In genomic region chr2:42138163-42139016, GRCh38 we compare ENCODE assay signal across 9 cellular contexts. TPM values are rescaled to one million over a fixed set of nuclear protein-coding genes. Genes with fewer than 3 reads are reported as not detected.
DNase-seq lines count a peak whose midpoint lies in the region; ATAC-seq, FAIRE-seq and TF ChIP-seq lines count a peak whose summit lies in the region.
"Had no signal": no experiment of that assay in that cellular context is flagged by ENCODE, and none has a peak within 500 bp of the region (broad histone marks: within the 10 kb centered on the region; RNA-seq: fewer than 3 reads in every experiment).

No MANE protein-coding gene starts in this region.

- H3K27me3 Mint-ChIP-seq in GM23338 (ENCODE audit: insufficient read depth, low read depth, poor library complexity): peaks cover 5% of the 10 kb centered on the region

- no peak for ATAC-seq in HG03039 (IDR thresholded peaks at IDR 0.05; ENCODE audit: unreplicated experiment)
- no peak for ATAC-seq in GM23338

- peaks cover 28% of the 10 kb centered on the region for H3K4me1 ChIP-seq in GM23338 (ENCODE audit: insufficient read depth)

- no peaks in the 10 kb centered on the region for H3K27me3 ChIP-seq in GM23338 (ENCODE audit: insufficient read depth)

- H3K79me2 ChIP-seq in GM23338 (replicated peaks; ENCODE audit: insufficient read depth): no peaks in the 10 kb centered on the region

- H3K9me3 Mint-ChIP-seq in GM23338: no peaks in the 10 kb centered on the region

- no peak overlapping the region for H3K27ac ChIP-seq in GM23338 (ENCODE audit: low read depth)

- TF ChIP-seq CTCF in epithelial cell of esophagus (IDR thresholded peaks at IDR 0.05; ENCODE audit: insufficient read depth, low read depth, low read length, missing control alignments) (no peak), GM23338 (conservative IDR thresholded peaks at IDR 0.05; ENCODE audit: low read depth in 2 of 2) (no peak)

- no peaks in the 10 kb centered on the region for H3F3A ChIP-seq in GM23338 (replicated peaks; ENCODE audit: low read depth)

- no peaks in the 10 kb centered on the region for H4K20me1 ChIP-seq in GM23338 (replicated peaks; ENCODE audit: insufficient read depth)

- no peak overlapping the region for H3K27ac Mint-ChIP-seq in GM23338

- no peak overlapping the region for H3K4me3 Mint-ChIP-seq in GM23338

- no peak for FAIRE-seq in frontal cortex (lab: Jason Lieb, UNC)
- FAIRE-seq: small intestine had no signal

- no peak overlapping the region for H3K4me2 ChIP-seq in GM23338

- no peaks in the 10 kb centered on the region for H3K36me3 Mint-ChIP-seq in GM23338 (ENCODE audit: low read depth)

- no peak overlapping the region for H3K4me3 ChIP-seq in epithelial cell of esophagus (ENCODE audit: low read length)
- H3K4me3 ChIP-seq in GM23338: no peak overlapping the region

- H3K9me2 ChIP-seq in GM23338 (ENCODE audit: insufficient read depth): no peaks in the 10 kb centered on the region

- peaks cover 42% of the 10 kb centered on the region for H3K4me1 Mint-ChIP-seq in GM23338

- DNase-seq in DMS79 (lab: John Stamatoyannopoulos, UW) (peak; percentile 90), NCI-H2196 (lab: John Stamatoyannopoulos, UW; ENCODE audit: unreplicated experiment) (peak; percentile 73), epithelial cell of esophagus (ENCODE audit: low read depth) (peak; percentile 71), pons (ENCODE audit: low spot score) (peak; percentile 61), HuH-7 (ENCODE audit: low spot score) (no peak), GM23338 (ENCODE audit: low spot score) (no peak), frontal cortex (ENCODE audit: low spot score in 2 of 2) (no peak)
- DNase-seq: small intestine had no signal

- H2AFZ ChIP-seq in GM23338: no peak overlapping the region

- H3K36me3 ChIP-seq in GM23338 (ENCODE audit: insufficient read depth): no peaks in the 10 kb centered on the region

TF ChIP-seq in GM23338, 12 proteins besides CTCF, POLR2A, EP300 and RAD21:
- no peak for TF ChIP-seq STAT1 (IDR thresholded peaks at IDR 0.05; ENCODE audit: unreplicated experiment)
- no peak for TF ChIP-seq ZNF331 (CRISPR knock-in tag; IDR thresholded peaks at IDR 0.05; ENCODE audit: low read depth)
- TF ChIP-seq ETS1 (IDR thresholded peaks at IDR 0.05): no peak
- no peak for TF ChIP-seq EZH2 (IDR thresholded peaks at IDR 0.05; ENCODE audit: low read depth, unreplicated experiment)
- no peak for TF ChIP-seq ZNF114 (CRISPR knock-in tag; IDR thresholded peaks at IDR 0.05)
- TF ChIP-seq NANOG (IDR thresholded peaks at IDR 0.05; ENCODE audit: borderline replicate concordance): no peak
- no peak for TF ChIP-seq CREB1 (CRISPR knock-in tag; IDR thresholded peaks at IDR 0.05; ENCODE audit: low read depth)
- TF ChIP-seq POLR2AphosphoS5 (IDR thresholded peaks at IDR 0.05; ENCODE audit: low read depth): no peak
- TF ChIP-seq EZH2phosphoT487 (IDR thresholded peaks at IDR 0.05; ENCODE audit: unreplicated experiment): no peak
- TF ChIP-seq JUNB (IDR thresholded peaks at IDR 0.05; ENCODE audit: unreplicated experiment): no peak
TF ChIP-seq in GM23338: peak in this region for 0.

RNA-seq across cellular contexts. Expression of gene EML4, which starts 30.8 kb away (rescaled TPM):
- 100 and 115 TPM in 2 replicates for total RNA-seq in GM23338 (2014; rRNA removed; shearing (Covaris generic))
- polyA plus RNA-seq in GM23338 (2016; fragmentation: Nextera tagmentation; extraction: Ambion mirVana): 55.4 and 65.3 TPM in 2 replicates
- total RNA-seq in frontal cortex: 33.8 TPM

Comparison
In these comparisons a context has a peak if more than half of its experiments do, and no peak if none do; other contexts are left out.
1. DNase-seq: peak in DMS79 (single experiment), NCI-H2196 (single experiment), epithelial cell of esophagus (single experiment) and pons (single experiment); none in HuH-7 (single experiment), GM23338 (single experiment) and frontal cortex (0 of 2).